ENCODE assay signal across 9 cellular contexts in the genomic region with DNA sequence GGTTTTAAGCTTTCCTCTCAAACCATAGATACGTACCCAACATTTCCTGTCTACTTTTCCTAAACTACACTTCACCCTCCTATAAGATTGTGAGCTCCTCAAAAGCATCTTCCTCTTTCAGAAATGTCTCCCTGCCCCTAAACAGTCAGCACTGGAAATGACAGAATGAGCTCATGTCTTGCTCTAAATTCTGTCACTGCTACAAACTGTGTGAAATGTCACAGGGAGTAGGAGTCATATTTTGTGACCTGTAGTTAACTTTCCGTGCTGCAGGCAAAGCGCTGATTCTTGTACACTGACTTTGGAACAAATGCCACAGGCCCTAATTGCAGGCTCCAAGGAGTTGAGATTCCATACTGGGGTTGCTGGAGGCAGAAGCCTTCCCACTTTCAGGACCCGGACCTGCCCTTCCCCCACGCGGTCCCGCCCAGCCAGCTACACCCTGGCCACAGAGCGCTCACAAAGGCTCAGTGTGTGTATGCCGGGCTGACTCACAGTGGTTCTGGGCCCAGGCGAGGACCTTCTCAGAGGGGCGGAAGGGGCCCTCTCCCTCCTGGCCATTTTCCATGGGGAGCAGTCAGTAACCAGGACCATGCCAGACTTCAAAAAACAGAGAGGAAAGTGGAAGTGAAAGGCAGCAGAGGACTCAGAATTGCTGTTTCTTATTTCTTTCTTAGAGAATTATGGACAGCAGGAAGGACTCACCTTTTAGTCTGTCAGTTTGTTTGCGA. TPM values are rescaled to one million over a fixed set of nuclear protein-coding genes. Genes with fewer than 3 reads are reported as not detected.
A peak's percentile ranks its signal among the peaks of the same experiment; 100 is the strongest.
DNase-seq lines count a peak whose midpoint lies in the region; ATAC-seq and TF ChIP-seq lines count a peak whose summit lies in the region.
"Had no signal": no experiment of that assay in that cellular context is flagged by ENCODE, and none has a peak within 500 bp of the region (broad histone marks: within the 10 kb centered on the region; RNA-seq: fewer than 3 reads in every experiment).

No MANE protein-coding gene starts in this region.

- TF ChIP-seq CTCF in RWPE2 (IDR thresholded peaks at IDR 0.05; ENCODE audit: poor library complexity, severe bottlenecking): no peak
- no peak for TF ChIP-seq CTCF in foreskin keratinocyte (conservative IDR thresholded peaks at IDR 0.05)
- TF ChIP-seq CTCF in thyroid gland (IDR thresholded peaks at IDR 0.05): no peak

- H3K4me1 ChIP-seq in RWPE2 (ENCODE audit: insufficient read depth, poor library complexity, severe bottlenecking) (peaks cover 34% of the 10 kb centered on the region), foreskin keratinocyte (peaks cover 30% of the 10 kb centered on the region), thyroid gland (peaks cover 7 to 25% of the 10 kb centered on the region in 2 donors)

- ATAC-seq in RWPE2 (ENCODE audit: low read depth) (peak; percentile 69), foreskin keratinocyte (peak; percentile 54)

- WGBS in thyroid gland, 2 donors: 61 to 69% methylated on average over 7 of the region's 12 CpGs

- H3K4me3 ChIP-seq in H7 (ENCODE audit: insufficient read depth, low read depth, low read length) (no peak overlapping the region), RWPE2 (ENCODE audit: severe bottlenecking) (no peak overlapping the region), thyroid gland (replicated peaks in 1 of 3) (no peak overlapping the region)

- H3K9me3 ChIP-seq in RWPE2 (ENCODE audit: severe bottlenecking): no peaks in the 10 kb centered on the region
- no peaks in the 10 kb centered on the region for H3K9me3 ChIP-seq in thyroid gland

- H3K27ac ChIP-seq in RWPE2 (ENCODE audit: poor library complexity, severe bottlenecking): peak overlapping the region; percentile 99
- peak overlapping the region; percentile 99 for H3K27ac ChIP-seq in foreskin keratinocyte
- peak overlapping the region in 2 of 3 donors; percentile 26 to 62 for H3K27ac ChIP-seq in thyroid gland

- no peak for TF ChIP-seq POLR2A in thyroid gland (IDR thresholded peaks at IDR 0.05)

- no peaks in the 10 kb centered on the region for H3K36me3 ChIP-seq in H7 (replicated peaks; ENCODE audit: control insufficient read depth, insufficient read depth, low read length)
- H3K36me3 ChIP-seq in RWPE2 (ENCODE audit: low read depth): no peaks in the 10 kb centered on the region
- no peaks in the 10 kb centered on the region for H3K36me3 ChIP-seq in thyroid gland

- H3K27me3 ChIP-seq in H7 (ENCODE audit: control insufficient read depth, insufficient read depth, low read length): no peaks in the 10 kb centered on the region
- no peaks in the 10 kb centered on the region for H3K27me3 ChIP-seq in RWPE2 (ENCODE audit: insufficient read depth, poor library complexity, severe bottlenecking)
- H3K27me3 ChIP-seq in foreskin keratinocyte: no peaks in the 10 kb centered on the region
- H3K27me3 ChIP-seq in thyroid gland: no peaks in the 10 kb centered on the region

- intact Hi-C loops in thyroid gland (cut with DNase I): no loop called here

- DNase-seq in H7 (peak; percentile 74), RWPE2 (ENCODE audit: low spot score) (peak; percentile 94), foreskin keratinocyte (peak; percentile 61 to 83), non-pigmented ciliary epithelial cell (ENCODE audit: low read depth) (peak; percentile 46), thyroid gland (peak; percentile 22 to 25), NCI-H524 treated with DMSO at 0.1 percent for 48 hours (lab: John Stamatoyannopoulos, UW) (no peak), NAMALWA (ENCODE audit: low spot score) (no peak)
- peak; percentile 57 for DNase-seq in activated naive CD4-positive, alpha-beta T cell treated with Interleukin-2 at 50 U/mL for 16 hours

RNA-seq across cellular contexts. Expression of a gene that starts 24.1 kb away (rescaled TPM):
- 215 and 258 TPM in 2 replicates for total RNA-seq in H7 (2014; rRNA removed; shearing (Covaris generic))
- total RNA-seq in foreskin keratinocyte (1,312 and 1,467 TPM in 2 replicates), thyroid gland (10 to 100 TPM in 1 of 4 donors, 1 to 10 TPM in 3; 2.2 to 29.7 (median 5.1) TPM)
- 579 and 619 TPM in 2 replicates for polyA plus RNA-seq in foreskin keratinocyte

RNA-seq across cellular contexts. Expression of a gene that starts 41.1 kb away (rescaled TPM):
- total RNA-seq in H7 (2014; rRNA removed; shearing (Covaris generic)): not detected in 2 replicates
- not detected in 2 replicates for total RNA-seq in foreskin keratinocyte
- polyA plus RNA-seq in foreskin keratinocyte: not detected in 2 replicates
- not detected for total RNA-seq in thyroid gland
- total RNA-seq: dermis microvascular lymphatic vessel endothelial cell had no signal

Comparison
In these comparisons a context has a peak if more than half of its experiments do, and no peak if none do; other contexts are left out.
1. DNase-seq: peak in H7 (single experiment), RWPE2 (single experiment), activated naive CD4-positive, alpha-beta T cell treated with Interleukin-2 at 50 U/mL for 16 hours (single experiment), foreskin keratinocyte (2 of 2), non-pigmented ciliary epithelial cell (single experiment) and thyroid gland (2 of 2); none in NCI-H524 treated with DMSO at 0.1 percent for 48 hours (single experiment) and NAMALWA (single experiment).
2. H3K27ac ChIP-seq: peak in every context shown above with its lines; median percentile 99 in RWPE2; 99 in foreskin keratinocyte; 44 in thyroid gland.